Comparison of ENCODE assay signal across 8 cellular contexts in the genomic region with DNA sequence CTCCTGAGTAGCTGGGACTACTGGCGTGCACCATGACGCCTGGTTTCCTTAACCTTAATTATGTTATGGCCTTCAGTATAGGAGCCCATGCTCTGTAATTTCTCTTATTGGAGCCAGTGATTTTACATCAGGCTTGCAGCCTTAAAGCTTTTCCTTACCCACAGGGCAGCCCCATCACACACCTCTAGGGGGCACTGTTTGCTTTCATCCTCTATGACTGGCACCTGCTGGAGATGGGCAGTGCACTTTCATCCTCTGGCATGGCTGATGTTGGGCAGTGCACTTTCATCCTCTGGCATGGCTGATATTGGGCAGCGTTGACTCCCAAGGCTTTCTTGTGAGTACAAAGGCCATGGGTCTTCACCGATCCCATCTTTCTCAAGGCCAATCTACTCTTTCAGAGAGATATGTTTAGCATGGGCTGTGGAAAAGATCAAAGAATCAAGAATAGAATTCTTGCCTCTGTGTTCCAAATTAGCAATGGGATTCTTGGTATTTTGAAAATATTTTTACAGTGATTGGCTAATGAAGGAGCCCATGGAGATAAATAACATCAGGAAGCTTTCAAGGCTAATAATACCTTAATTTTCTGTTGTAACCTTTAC.
DNase-seq lines count a peak whose midpoint lies in the region; ATAC-seq and TF ChIP-seq lines count a peak whose summit lies in the region.

No MANE protein-coding gene starts in this region.

- no peaks in the 10 kb centered on the region for H3K27me3 ChIP-seq in uterus

- no peaks in the 10 kb centered on the region for H3K9me3 Mint-ChIP-seq in activated T-helper 2 cell treated with anti-CD3 and anti-CD28 coated beads, Interferon-gamma antibody, Interleukin-2, Interleukin-4, amounts not matched to agents 10 μg/mL and 5 μg/mL and 100 μg/mL, durations not matched to agents 14 hours and 24 hours and 36 hours

- no peak overlapping the region for H3K4me3 Mint-ChIP-seq in activated T-helper 2 cell treated with anti-CD3 and anti-CD28 coated beads, Interferon-gamma antibody, Interleukin-2, Interleukin-4, amounts not matched to agents 10 μg/mL and 5 μg/mL and 100 μg/mL, durations not matched to agents 14 hours and 24 hours and 36 hours (ENCODE audit: low read depth)

- intact Hi-C loops in activated T-helper 2 cell treated with anti-CD3 and anti-CD28 coated beads, Interferon-gamma antibody, Interleukin-2, Interleukin-4, amounts not matched to agents 10 μg/mL and 5 μg/mL and 100 μg/mL, durations not matched to agents 14 hours and 24 hours and 36 hours (cut with micrococcal nuclease), result no loop called here
- intact Hi-C loops in uterus (cut with DNase I; ENCODE audit: low total_unique reads), result no loop called here

- no peaks in the 10 kb centered on the region for H3K36me3 ChIP-seq in uterus

- in situ Hi-C loops in ACHN (cut with HindIII; ENCODE audit: low pct_ligation_motif_present, low pct_unique_long_range_greater_than_20kb, low sequenced_read_pairs), result no loop called here
- in situ Hi-C loops in GM13977 (cut with MboI; ENCODE audit: low pct_unique_long_range_greater_than_20kb, low sequenced_read_pairs, unreplicated experiment), result no loop called here

- DNase-seq in ACHN (peak; percentile 52), GM13977 (ENCODE audit: low spot score) (peak; percentile 17), NCI-H82 (lab: John Stamatoyannopoulos, UW) (peak; percentile 74), iPS-NIHi7 (ENCODE audit: extremely low spot score) (peak; percentile 76), uterus (no peak)
- DNase-seq in activated T-helper 2 cell treated with anti-CD3 and anti-CD28 coated beads, Interferon-gamma antibody, Interleukin-2, Interleukin-4, amounts not matched to agents 10 μg/mL and 5 μg/mL and 100 μg/mL, durations not matched to agents 14 hours and 24 hours and 36 hours (ENCODE audit: low spot score), result peak; percentile 14
- peak; percentile 14 to 16 for DNase-seq in stimulated activated CD8-positive, alpha-beta memory T cell treated with anti-CD3 and anti-CD28 coated beads, Interleukin-15, amount 100 ng/mL, for 48 hours (ENCODE audit: low read depth in 2 of 2)

- H3K27ac ChIP-seq in uterus, result no peak overlapping the region

- H3K27ac Mint-ChIP-seq in activated T-helper 2 cell treated with anti-CD3 and anti-CD28 coated beads, Interferon-gamma antibody, Interleukin-2, Interleukin-4, amounts not matched to agents 10 μg/mL and 5 μg/mL and 100 μg/mL, durations not matched to agents 14 hours and 24 hours and 36 hours, result no peak overlapping the region

- H3K9me3 ChIP-seq in uterus, result no peaks in the 10 kb centered on the region

- no peaks in the 10 kb centered on the region for H3K4me1 Mint-ChIP-seq in activated T-helper 2 cell treated with anti-CD3 and anti-CD28 coated beads, Interferon-gamma antibody, Interleukin-2, Interleukin-4, amounts not matched to agents 10 μg/mL and 5 μg/mL and 100 μg/mL, durations not matched to agents 14 hours and 24 hours and 36 hours (ENCODE audit: low read depth)

- TF ChIP-seq POLR2A in uterus (IDR thresholded peaks at IDR 0.05), result no peak

- ATAC-seq in GM18520 (IDR thresholded peaks at IDR 0.05; ENCODE audit: unreplicated experiment), result no peak

- H3K4me1 ChIP-seq in uterus, result no peaks in the 10 kb centered on the region

- peaks cover 8% of the 10 kb centered on the region for H3K27me3 Mint-ChIP-seq in activated T-helper 2 cell treated with anti-CD3 and anti-CD28 coated beads, Interferon-gamma antibody, Interleukin-2, Interleukin-4, amounts not matched to agents 10 μg/mL and 5 μg/mL and 100 μg/mL, durations not matched to agents 14 hours and 24 hours and 36 hours (ENCODE audit: low read depth)

- no peak overlapping the region for H3K4me3 ChIP-seq in uterus

- TF ChIP-seq CTCF in GM13977 (IDR thresholded peaks at IDR 0.05; ENCODE audit: extremely low read depth, insufficient read depth, missing control alignments) (peak; percentile 49), uterus (IDR thresholded peaks at IDR 0.05) (peak in 1 of 4 experiments; percentile 8)

- H3K36me3 Mint-ChIP-seq in activated T-helper 2 cell treated with anti-CD3 and anti-CD28 coated beads, Interferon-gamma antibody, Interleukin-2, Interleukin-4, amounts not matched to agents 10 μg/mL and 5 μg/mL and 100 μg/mL, durations not matched to agents 14 hours and 24 hours and 36 hours (ENCODE audit: low read depth), result no peaks in the 10 kb centered on the region

Comparison
In these comparisons a context has a peak if more than half of its experiments do, and no peak if none do; other contexts are left out.
1. DNase-seq: peak in ACHN (single experiment), GM13977 (single experiment), NCI-H82 (single experiment), activated T-helper 2 cell treated with anti-CD3 and anti-CD28 coated beads, Interferon-gamma antibody, Interleukin-2, Interleukin-4, amounts not matched to agents 10 μg/mL and 5 μg/mL and 100 μg/mL, durations not matched to agents 14 hours and 24 hours and 36 hours (single experiment), iPS-NIHi7 (single experiment) and stimulated activated CD8-positive, alpha-beta memory T cell treated with anti-CD3 and anti-CD28 coated beads, Interleukin-15, amount 100 ng/mL, for 48 hours (2 of 2); none in uterus (0 of 2).